Comparison of ENCODE assay signal across 13 cellular contexts in the genomic region with DNA sequence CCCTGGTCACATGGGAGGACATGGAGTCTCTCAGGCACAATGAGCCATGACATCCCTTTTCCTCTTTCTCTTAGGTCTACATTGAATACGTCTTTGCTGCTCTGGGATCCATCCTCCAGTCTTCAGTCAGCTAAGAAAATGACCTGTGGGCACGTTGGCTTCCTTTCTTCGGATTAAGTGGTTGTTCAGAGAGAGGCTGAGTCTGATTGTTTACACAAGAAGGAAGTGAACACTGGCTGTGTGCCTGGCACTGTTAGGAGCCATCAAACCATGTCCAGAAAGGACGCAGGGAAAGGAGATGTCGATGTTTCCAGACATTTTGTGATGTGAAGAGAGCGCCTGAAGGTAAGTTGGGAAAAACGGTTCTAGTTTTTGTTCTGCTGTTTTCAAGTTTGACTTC.
DNase-seq lines count a peak whose midpoint lies in the region; ATAC-seq and TF ChIP-seq lines count a peak whose summit lies in the region.
"Had no signal": no experiment of that assay in that cellular context is flagged by ENCODE, and none has a peak within 500 bp of the region (broad histone marks: within the 10 kb centered on the region; RNA-seq: fewer than 3 reads in every experiment).

No MANE protein-coding gene starts in this region.

- no peak for TF ChIP-seq CTCF in gastroesophageal sphincter (IDR thresholded peaks at IDR 0.05)

- 41 to 52% methylated on average over 4 of the region's 7 CpGs for WGBS in gastroesophageal sphincter (ENCODE audit: low coverage in 1 of 2), 2 donors

- H3K36me3 ChIP-seq in adipocyte (ENCODE audit: control insufficient read depth, insufficient read depth, low read length, severe bottlenecking): no peaks in the 10 kb centered on the region
- H3K36me3 ChIP-seq in gastroesophageal sphincter: no peaks in the 10 kb centered on the region
- H3K36me3 ChIP-seq: heart right ventricle had no signal

- no peak for TF ChIP-seq POLR2A in gastroesophageal sphincter (IDR thresholded peaks at IDR 0.05)

- no peak overlapping the region for H3K4me3 ChIP-seq in adipocyte (ENCODE audit: low read length)
- H3K4me3 ChIP-seq in gastroesophageal sphincter: no peak overlapping the region
- H3K4me3 ChIP-seq: heart right ventricle had no signal

- ATAC-seq in gastroesophageal sphincter (peak; percentile 41), HG03097 (IDR thresholded peaks at IDR 0.05; ENCODE audit: low FRiP score, unreplicated experiment) (no peak)
- ATAC-seq: heart right ventricle had no signal

- H3K4me1 ChIP-seq in adipocyte (ENCODE audit: control insufficient read depth, insufficient read depth, low read length): peaks cover 9% of the 10 kb centered on the region
- peaks cover 6 to 13% (median 6%) of the 10 kb centered on the region in 3 donors for H3K4me1 ChIP-seq in gastroesophageal sphincter
- H3K4me1 ChIP-seq: heart right ventricle had no signal

- H3K9ac ChIP-seq in adipocyte (ENCODE audit: low read length): no peak overlapping the region

- peaks cover 7% of the 10 kb centered on the region for H3K9me3 ChIP-seq in adipocyte (ENCODE audit: control insufficient read depth, low read length)
- H3K9me3 ChIP-seq in gastroesophageal sphincter: peaks cover 0 to 15% (median 0%) of the 10 kb centered on the region in 3 donors

- DNase-seq in M059J (ENCODE audit: low read depth): peak; percentile 93
- DNase-seq in adipocyte (ENCODE audit: low read depth): peak; percentile 42
- peak; percentile 19 for DNase-seq in stromal cell of bone marrow (ENCODE audit: low read depth)
- DNase-seq in activated CD4-positive, alpha-beta T cell treated with anti-CD3 and anti-CD28 coated beads, Interleukin-2, amount 50 U/mL, for 4 hours: no peak
- DNase-seq in GOT3 (lab: John Stamatoyannopoulos, UW): no peak
- DNase-seq: activated CD4-positive, CD25-positive, alpha-beta regulatory T cell treated with anti-CD3 and anti-CD28 coated beads, Interleukin-2, amount 50 U/mL, for 72 hours; anterior cingulate cortex; CD4-positive, alpha-beta memory T cell; heart right ventricle; occipital lobe; T-helper 1 cell had no signal

- H3K27ac ChIP-seq in gastroesophageal sphincter: peak overlapping the region in 1 of 4 donors; percentile 5
- H3K27ac ChIP-seq: heart right ventricle had no signal

- no peak for TF ChIP-seq EP300 in gastroesophageal sphincter (IDR thresholded peaks at IDR 0.05)

- H3K27me3 ChIP-seq in adipocyte (replicated peaks; ENCODE audit: control insufficient read depth, insufficient read depth, low read length) (no peaks in the 10 kb centered on the region), gastroesophageal sphincter (no peaks in the 10 kb centered on the region)
- H3K27me3 ChIP-seq: heart right ventricle had no signal

Comparison
In these comparisons a context has a peak if more than half of its experiments do, and no peak if none do; other contexts are left out.
1. DNase-seq: peak in M059J (single experiment), adipocyte (single experiment) and stromal cell of bone marrow (single experiment); none in activated CD4-positive, alpha-beta T cell treated with anti-CD3 and anti-CD28 coated beads, Interleukin-2, amount 50 U/mL, for 4 hours (0 of 2) and GOT3 (single experiment).